ENCODE assay signal across 7 cellular contexts in genomic region chr1:115545791-115546733, GRCh38.
A peak's percentile ranks its signal among the peaks of the same experiment; 100 is the strongest.
DNase-seq lines count a peak whose midpoint lies in the region; ATAC-seq and TF ChIP-seq lines count a peak whose summit lies in the region.

No MANE protein-coding gene starts in this region.

- no peaks in the 10 kb centered on the region for H3K9me3 Mint-ChIP-seq in activated T-helper 17 cell treated with anti-CD3 and anti-CD28 coated beads, Interleukin-2, amount 50 U/mL, for 72 hours

- intact Hi-C loops in stomach (cut with DNase I; ENCODE audit: low total_unique reads): no loop called here

- no peaks in the 10 kb centered on the region for H3K4me1 Mint-ChIP-seq in activated T-helper 17 cell treated with anti-CD3 and anti-CD28 coated beads, Interleukin-2, amount 50 U/mL, for 72 hours

- peak; percentile 83 for TF ChIP-seq CTCF in HFF-Myc (IDR thresholded peaks at IDR 0.05; ENCODE audit: low read depth, low read length, missing control alignments)
- peak in 4 of 7 experiments; percentile 22 to 39 (median 32) for TF ChIP-seq CTCF in stomach (IDR thresholded peaks at IDR 0.05)

- H3K9me3 ChIP-seq in stomach: no peaks in the 10 kb centered on the region

- DNase-seq in DMS53 (lab: John Stamatoyannopoulos, UW) (peak; percentile 51), HFF-Myc (ENCODE audit: extremely low read depth, low read depth) (peak; percentile 82), hepatic stellate cell (ENCODE audit: low spot score) (peak; percentile 85), stomach (peak; percentile 40), KG1 (lab: John Stamatoyannopoulos, UW) (no peak)

- H3K27me3 ChIP-seq in stomach: no peaks in the 10 kb centered on the region

- WGBS in stomach, 5 donors: 40 to 51% (median 48%) methylated on average over 9 of the region's 9 CpGs

- no peak overlapping the region for H3K27ac ChIP-seq in stomach

- no peak overlapping the region for H3K27ac Mint-ChIP-seq in activated T-helper 17 cell treated with anti-CD3 and anti-CD28 coated beads, Interleukin-2, amount 50 U/mL, for 72 hours

- peaks cover 0 to 10% (median 4%) of the 10 kb centered on the region in 4 donors for H3K4me1 ChIP-seq in stomach

- H3K4me3 ChIP-seq in HFF-Myc (replicated peaks; ENCODE audit: low read depth, low read length) (no peak overlapping the region), stomach (no peak overlapping the region)

- no peak for TF ChIP-seq POLR2A in stomach (IDR thresholded peaks at IDR 0.05)

- H3K4me3 Mint-ChIP-seq in activated T-helper 17 cell treated with anti-CD3 and anti-CD28 coated beads, Interleukin-2, amount 50 U/mL, for 72 hours: no peak overlapping the region

- ATAC-seq in activated T-helper 17 cell treated with anti-CD3 and anti-CD28 coated beads, Interleukin-2, amount 50 U/mL, for 72 hours (replicated peaks): peak; percentile 81
- no peak for ATAC-seq in HG03378 (IDR thresholded peaks at IDR 0.05; ENCODE audit: unreplicated experiment)

- peaks cover 17% of the 10 kb centered on the region for H3K27me3 Mint-ChIP-seq in activated T-helper 17 cell treated with anti-CD3 and anti-CD28 coated beads, Interleukin-2, amount 50 U/mL, for 72 hours

- no peaks in the 10 kb centered on the region for H3K36me3 ChIP-seq in stomach

- TF ChIP-seq EP300 in stomach (IDR thresholded peaks at IDR 0.05): no peak

- no peaks in the 10 kb centered on the region for H3K36me3 Mint-ChIP-seq in activated T-helper 17 cell treated with anti-CD3 and anti-CD28 coated beads, Interleukin-2, amount 50 U/mL, for 72 hours (ENCODE audit: low read depth)
